Comparison of ENCODE assay signal across 12 cellular contexts in genomic region chr4:76215120-76215519, GRCh38. TPM values are rescaled to one million over a fixed set of nuclear protein-coding genes. Genes with fewer than 3 reads are reported as not detected.
DNase-seq lines count a peak whose midpoint lies in the region; ATAC-seq and TF ChIP-seq lines count a peak whose summit lies in the region.
"Had no signal": no experiment of that assay in that cellular context is flagged by ENCODE, and none has a peak within 500 bp of the region (broad histone marks: within the 10 kb centered on the region; RNA-seq: fewer than 3 reads in every experiment).

No MANE protein-coding gene starts in this region.

- H3K9ac ChIP-seq in Karpas-422 (ENCODE audit: low read length) (peak overlapping the region; percentile 76; the same call in 1 of the 2 replicates), mesenchymal stem cell (ENCODE audit: low read length) (no peak overlapping the region)

- H3K9me3 Mint-ChIP-seq in brain, result no peaks in the 10 kb centered on the region
- H3K9me3 Mint-ChIP-seq: activated naive CD4-positive, alpha-beta T cell treated with anti-CD3 and anti-CD28 coated beads, Interleukin-2, amount 50 U/mL, for 24 hours had no signal

- no peak for ATAC-seq in HG02938 (IDR thresholded peaks at IDR 0.05; ENCODE audit: unreplicated experiment)
- ATAC-seq: Right ventricle myocardium inferior, sciatic nerve had no signal

- 98% methylated on average over 3 of the region's 3 CpGs for WGBS in mesenchymal stem cell
- 98% methylated on average over 3 of the region's 3 CpGs; no CpG with 5 or more reads in 1 of the 2 donors for WGBS in transverse colon (ENCODE audit: low coverage in 1 of 2), 2 donors

- no peaks in the 10 kb centered on the region for H4K20me1 ChIP-seq in Karpas-422 (ENCODE audit: insufficient read depth, low read depth, low read length)

- H2AFZ ChIP-seq in Karpas-422 (ENCODE audit: low read length), result no peak overlapping the region
- H2AFZ ChIP-seq in mesenchymal stem cell (ENCODE audit: low read depth, low read length), result no peak overlapping the region

- H3K14ac ChIP-seq in mesenchymal stem cell (ENCODE audit: low read length in 2 of 2), result no peak overlapping the region

- H3K9me2 ChIP-seq in Karpas-422 (replicated peaks; ENCODE audit: insufficient read depth, low read length), result no peaks in the 10 kb centered on the region

- H3K36me3 ChIP-seq in Karpas-422 (ENCODE audit: insufficient read depth, low read length) (no peaks in the 10 kb centered on the region), mesenchymal stem cell (ENCODE audit: control insufficient read depth in 1 of 2, insufficient read depth in 2 of 2, low read depth in 1 of 2, low read length in 2 of 2) (no peaks in the 10 kb centered on the region), transverse colon (no peaks in the 10 kb centered on the region)

- no peak overlapping the region for H4K8ac ChIP-seq in mesenchymal stem cell (ENCODE audit: low read length)

- H2BK120ac ChIP-seq in mesenchymal stem cell (ENCODE audit: low read depth, low read length), result no peak overlapping the region

- H3K36me3 Mint-ChIP-seq in brain, result peaks cover 5% of the 10 kb centered on the region

- H3K27me3 ChIP-seq in Karpas-422 (ENCODE audit: low read length), result no peaks in the 10 kb centered on the region
- no peaks in the 10 kb centered on the region for H3K27me3 ChIP-seq in mesenchymal stem cell (ENCODE audit: control insufficient read depth in 1 of 2, insufficient read depth in 1 of 2, low read length in 2 of 2)
- H3K27me3 ChIP-seq in transverse colon, result no peaks in the 10 kb centered on the region

- H3K27ac ChIP-seq in Karpas-422 (ENCODE audit: low read length) (no peak overlapping the region), mesenchymal stem cell (ENCODE audit: low read length, poor library complexity, severe bottlenecking) (no peak overlapping the region), transverse colon (peak overlapping the region; percentile 97 to 98 (median 98))

- H2BK5ac ChIP-seq in mesenchymal stem cell (ENCODE audit: low read depth, low read length, poor library complexity, severe bottlenecking), result no peak overlapping the region

- no peak overlapping the region for H3K18ac ChIP-seq in mesenchymal stem cell (ENCODE audit: low read depth in 1 of 2, low read length in 2 of 2)

- in situ Hi-C loops in transverse colon (cut with MboI; ENCODE audit: low pct_ligation_motif_present in 1 of 4, low pct_unique_long_range_greater_than_20kb in 1 of 4, low sequenced_read_pairs in 3 of 4), result no loop called here

- H3K23ac ChIP-seq in mesenchymal stem cell (ENCODE audit: low read length in 2 of 2), result no peak overlapping the region

- H3K9me3 ChIP-seq in Karpas-422 (ENCODE audit: low read length), result no peaks in the 10 kb centered on the region
- H3K9me3 ChIP-seq in mesenchymal stem cell (ENCODE audit: control insufficient read depth, low read length), result no peaks in the 10 kb centered on the region
- no peaks in the 10 kb centered on the region for H3K9me3 ChIP-seq in transverse colon

- H3K4me3 Mint-ChIP-seq in brain, result peak overlapping the region; percentile 53 to 93 (median 85)

- peak overlapping the region; percentile 75 for H2BK15ac ChIP-seq in mesenchymal stem cell (ENCODE audit: low read depth, poor library complexity, severe bottlenecking)

- no peak overlapping the region for H2BK12ac ChIP-seq in mesenchymal stem cell (ENCODE audit: low read length in 2 of 2)

- peaks cover 7% of the 10 kb centered on the region for H3K79me1 ChIP-seq in mesenchymal stem cell (replicated peaks; ENCODE audit: low read length, poor library complexity, severe bottlenecking)

- no peak for TF ChIP-seq POLR2A in transverse colon (IDR thresholded peaks at IDR 0.05)

- TF ChIP-seq CTCF in brain (conservative IDR thresholded peaks at IDR 0.05), result no peak
- TF ChIP-seq CTCF in transverse colon (IDR thresholded peaks at IDR 0.05), result no peak

- peak overlapping the region in 4 of 5 experiments; percentile 11 to 98 (median 64) for H3K27ac Mint-ChIP-seq in brain

- TF ChIP-seq EP300 in transverse colon (IDR thresholded peaks at IDR 0.05; ENCODE audit: low read depth), result no peak

- H3K4me1 Mint-ChIP-seq in brain, result peaks cover 62% of the 10 kb centered on the region

- no peaks in the 10 kb centered on the region for H3K79me2 ChIP-seq in Karpas-422 (ENCODE audit: low read length)

- DNase-seq in Karpas-422 (no peak), mesenchymal stem cell (no peak), transverse colon (no peak), GDM1 (lab: John Stamatoyannopoulos, UW) (no peak), occipital lobe (lab: John Stamatoyannopoulos, UW) (no peak)
- DNase-seq: KBM-7, NCI-H187 had no signal

- H3K27me3 Mint-ChIP-seq in brain, result peaks cover 10% of the 10 kb centered on the region
- H3K27me3 Mint-ChIP-seq: activated naive CD4-positive, alpha-beta T cell treated with anti-CD3 and anti-CD28 coated beads, Interleukin-2, amount 50 U/mL, for 24 hours had no signal

- H2AK5ac ChIP-seq in mesenchymal stem cell (ENCODE audit: low read length, severe bottlenecking), result no peak overlapping the region

- H3K4me2 ChIP-seq in Karpas-422 (ENCODE audit: low read depth, low read length, poor library complexity, severe bottlenecking), result peak overlapping the region; percentile 84
- H3K4me2 ChIP-seq in mesenchymal stem cell (ENCODE audit: low read length, poor library complexity, severe bottlenecking), result no peak overlapping the region

- H3K4me1 ChIP-seq in Karpas-422 (ENCODE audit: low read length), result peaks cover 20% of the 10 kb centered on the region
- peaks cover 14% of the 10 kb centered on the region for H3K4me1 ChIP-seq in mesenchymal stem cell (ENCODE audit: control insufficient read depth, insufficient read depth, low read depth, low read length)
- peaks cover 28 to 70% (median 49%) of the 10 kb centered on the region in 4 donors for H3K4me1 ChIP-seq in transverse colon

- H3K4me3 ChIP-seq in Karpas-422 (ENCODE audit: low read length) (peak overlapping the region; percentile 71; the same call in 1 of the 2 replicates), mesenchymal stem cell (ENCODE audit: insufficient read depth in 1 of 2, low read depth in 1 of 2, low read length in 2 of 2) (no peak overlapping the region), transverse colon (no peak overlapping the region)

- no peak overlapping the region for H4K91ac ChIP-seq in mesenchymal stem cell (ENCODE audit: low read length)

- intact Hi-C loops in transverse colon (cut with DNase I; ENCODE audit: low total_unique reads), result no loop called here

- H3K4ac ChIP-seq in mesenchymal stem cell (ENCODE audit: low read depth in 1 of 2, low read length in 2 of 2), result no peak overlapping the region

RNA-seq across cellular contexts. Expression of gene SCARB2, which starts 1.5 kb away (rescaled TPM):
- 4.4 and 6.8 TPM in 2 replicates for total RNA-seq in Karpas-422 (2014; rRNA removed; shearing (Covaris generic); ENCODE audit: low replicate concordance)
- polyA plus RNA-seq in brain (ENCODE audit: insufficient read depth, low read depth, low replicate concordance), result 99.5 TPM
- 254 TPM for polyA plus RNA-seq in mesenchymal stem cell (2013, experiment 1 of 2)
- polyA plus RNA-seq in mesenchymal stem cell (2013, experiment 2 of 2), result 261 TPM
- total RNA-seq in transverse colon, result 100 to 1,000 TPM; 139 to 210 (median 194) TPM
- total RNA-seq in occipital lobe, result 223 TPM

RNA-seq across cellular contexts. Expression of gene FAM47E, which starts 36.4 kb away (rescaled TPM):
- total RNA-seq in Karpas-422 (2014; rRNA removed; shearing (Covaris generic); ENCODE audit: low replicate concordance), result not detected in 2 replicates
- polyA plus RNA-seq in brain (ENCODE audit: insufficient read depth, low read depth, low replicate concordance), result 4.5 TPM
- polyA plus RNA-seq in mesenchymal stem cell (2013, experiment 1 of 2), result 0.03 TPM
- 0.27 TPM for polyA plus RNA-seq in mesenchymal stem cell (2013, experiment 2 of 2)
- 1 to 10 TPM in 3 of 4 donors, under 1 TPM in 1; 0.20 to 7.8 (median 2.8) TPM for total RNA-seq in transverse colon
- 3.9 TPM for total RNA-seq in occipital lobe

Comparison
In these comparisons a context has a peak if more than half of its experiments do, and no peak if none do; other contexts are left out.
1. H3K27ac ChIP-seq: peak in transverse colon (4 of 4); none in Karpas-422 (single experiment) and mesenchymal stem cell (single experiment).
2. RNA of gene SCARB2, which starts 1.5 kb away (total RNA-seq): 223 TPM in occipital lobe (single experiment) and 139 to 210 TPM in transverse colon; 4.4 to 6.8 TPM in Karpas-422; every median in the first group is over 10 times any median in the second.